ENCODE assay signal across 7 cellular contexts in the genomic region with DNA sequence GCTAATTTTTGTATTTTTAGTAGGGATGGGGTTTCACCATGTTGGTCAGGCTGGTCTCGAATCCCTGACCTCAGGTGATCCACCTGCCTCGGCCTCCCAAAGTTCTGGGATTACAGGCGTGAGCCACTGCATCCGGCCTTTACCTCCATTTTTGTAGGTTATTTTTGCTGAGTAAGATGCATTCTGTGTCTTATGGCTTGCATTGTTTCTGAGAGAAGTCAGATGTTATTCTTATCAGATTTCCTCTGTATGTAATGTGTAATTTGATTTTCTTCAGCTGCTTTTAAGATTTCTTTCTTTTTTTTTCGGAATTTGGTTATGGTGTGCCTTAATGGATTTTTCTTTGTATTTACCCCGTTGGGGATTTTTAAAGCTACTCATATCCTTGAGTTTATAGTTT. TPM values are rescaled to one million over a fixed set of nuclear protein-coding genes. Genes with fewer than 3 reads are reported as not detected.
DNase-seq lines count a peak whose midpoint lies in the region; ATAC-seq, FAIRE-seq and TF ChIP-seq lines count a peak whose summit lies in the region.
"Not testable (repeated sequence)": the region's sequence is repeated elsewhere in the genome, so short reads cannot be mapped to it uniquely, and the experiment has no call there.

No MANE protein-coding gene starts in this region.

- H4K5ac ChIP-seq in IMR-90 (ENCODE audit: low read depth, low read length) = not testable (repeated sequence)

- not testable (repeated sequence) for H2BK5ac ChIP-seq in IMR-90 (ENCODE audit: low read depth, low read length, poor library complexity, severe bottlenecking)

- H3K79me1 ChIP-seq in IMR-90 (ENCODE audit: low read depth in 1 of 2, low read length in 2 of 2) = peaks cover 28 to 72% of the 10 kb centered on the region in 2 experiments

- H2AK9ac ChIP-seq in IMR-90 (replicated peaks; ENCODE audit: low read depth, low read length, poor library complexity) = not testable (repeated sequence)

- not testable (repeated sequence) for H3K9me3 Mint-ChIP-seq in glutamatergic neuron (ENCODE audit: unreplicated experiment)
- peaks cover 10% of the 10 kb centered on the region for H3K9me3 Mint-ChIP-seq in mesothelial cell of epicardium

- not testable (repeated sequence) for ATAC-seq in A549; IMR-90 (ENCODE audit: low read depth); K562; HepG2

- POLR2A ChIA-PET in A549 (lab: Yijun Ruan, JAX); IMR-90 (lab: Charles Lee; ENCODE audit: unreplicated experiment); HepG2 (lab: Yijun Ruan, JAX): not testable (repeated sequence)
- POLR2A ChIA-PET in K562 (lab: Yijun Ruan, JAX) = interaction anchor here (0.8 kb wide), 1 partner anchor 170 kb away, joined by 3 read pairs; a partner anchor contains a TSS

- H3K4me3 Mint-ChIP-seq in glutamatergic neuron (ENCODE audit: unreplicated experiment); mesothelial cell of epicardium: not testable (repeated sequence)

- H2BK120ac ChIP-seq in IMR-90 (ENCODE audit: low read depth, low read length) = not testable (repeated sequence)

- H3K36me3 Mint-ChIP-seq in glutamatergic neuron (ENCODE audit: unreplicated experiment) = not testable (repeated sequence)
- peaks cover 42% of the 10 kb centered on the region for H3K36me3 Mint-ChIP-seq in mesothelial cell of epicardium

- H2BK15ac ChIP-seq in IMR-90 (ENCODE audit: low read depth, low read length) = not testable (repeated sequence)

- not testable (repeated sequence) for TF ChIP-seq EP300 in A549 (IDR thresholded peaks at IDR 0.05); K562 (IDR thresholded peaks at IDR 0.05; ENCODE audit: low read length); HepG2 (IDR thresholded peaks at IDR 0.05; ENCODE audit: low read depth in 2 of 2, low read length in 2 of 2); HepG2 (CRISPR knock-in tag; IDR thresholded peaks at IDR 0.05; ENCODE audit: borderline replicate concordance)

- H3K14ac ChIP-seq in IMR-90 (replicated peaks; ENCODE audit: low read depth, low read length) = not testable (repeated sequence)

- not testable (repeated sequence) for TF ChIP-seq CTCF in A549 (IDR thresholded peaks at IDR 0.05); IMR-90 (conservative IDR thresholded peaks at IDR 0.05; ENCODE audit: low read depth, low read length); K562 (IDR thresholded peaks at IDR 0.05 in 2 of 3, conservative IDR thresholded peaks at IDR 0.05 in 1 of 3; ENCODE audit: insufficient read depth in 2 of 3, low read depth in 1 of 3, low read length in 3 of 3); glutamatergic neuron (IDR thresholded peaks at IDR 0.05; ENCODE audit: partially characterized antibody, unreplicated experiment); HepG2 (CRISPR knock-in tag; IDR thresholded peaks at IDR 0.05); mesothelial cell of epicardium (IDR thresholded peaks at IDR 0.05; ENCODE audit: unreplicated experiment)

- H3K4ac ChIP-seq in IMR-90 (ENCODE audit: low read depth, low read length) = not testable (repeated sequence)

- not testable (repeated sequence) for BruUV-seq in IMR-90 (replicated peaks; lab: Mats Ljungman, UMichigan); K562 (replicated peaks; lab: Mats Ljungman, UMichigan); HepG2 (replicated peaks; lab: Mats Ljungman, UMichigan)

- not testable (repeated sequence) for DNase-seq in A549 (ENCODE audit: low read depth in 1 of 2, low spot score in 1 of 2); IMR-90; K562 (ENCODE audit: extremely low read depth in 1 of 4, low spot score in 3 of 4); glutamatergic neuron; HepG2 (ENCODE audit: low spot score); mesothelial cell of epicardium (ENCODE audit: low spot score in 2 of 2, unreplicated experiment in 2 of 2)
- peak; percentile 75 for DNase-seq in SK-N-DZ (ENCODE audit: low spot score)

- H3K9ac ChIP-seq in IMR-90 (ENCODE audit: low read depth, low read length); K562 (ENCODE audit: insufficient read depth in 1 of 2, low read depth in 2 of 2, low read length in 2 of 2); HepG2 (ENCODE audit: insufficient read depth, low read depth, low read length): not testable (repeated sequence)

- not testable (repeated sequence) for FAIRE-seq in A549 (lab: Jason Lieb, UNC); K562 (lab: Jason Lieb, UNC); HepG2 (lab: Jason Lieb, UNC)

- not testable (repeated sequence) for H2AK5ac ChIP-seq in IMR-90 (ENCODE audit: low read depth, low read length)

- not testable (repeated sequence) for H3K4me2 ChIP-seq in A549; IMR-90 (ENCODE audit: low read depth, low read length); K562 (ENCODE audit: insufficient read depth, low read length); HepG2 (ENCODE audit: low read depth, low read length)

- not testable (repeated sequence) for H3K4me1 ChIP-seq in A549; K562 (replicated peaks in 1 of 2; ENCODE audit: control insufficient read depth in 2 of 2, insufficient read depth in 2 of 2, low read length in 2 of 2)
- H3K4me1 ChIP-seq in IMR-90 (ENCODE audit: control insufficient read depth, insufficient read depth, low read length) (peaks cover 14% of the 10 kb centered on the region), HepG2 (ENCODE audit: insufficient read depth, low read length) (0 out of 2 replicates have a peak, but pooled peaks cover 14% of the 10 kb centered on the region)

- TF ChIP-seq RAD21 in A549 (conservative IDR thresholded peaks at IDR 0.05 in 1 of 2, IDR thresholded peaks at IDR 0.05 in 1 of 2); IMR-90 (IDR thresholded peaks at IDR 0.05; ENCODE audit: low read length); K562 (CRISPR knock-in tag; conservative IDR thresholded peaks at IDR 0.05 in 1 of 2, IDR thresholded peaks at IDR 0.05 in 1 of 2); HepG2 (CRISPR knock-in tag; IDR thresholded peaks at IDR 0.05): not testable (repeated sequence)

- CTCF ChIA-PET in A549 (lab: Yijun Ruan, JAX) = interaction anchor here (1.3 to 2.9 kb wide), 4 partner anchors 10 to 169 kb away, joined by 5 to 9 read pairs (median 7); no protein-coding TSS in a partner anchor
- CTCF ChIA-PET in IMR-90 (lab: Yijun Ruan, JAX); HepG2 (lab: Yijun Ruan, JAX; ENCODE audit: low intra/inter-chr PET ratio, low total read pairs): not testable (repeated sequence)
- CTCF ChIA-PET in K562 (lab: Yijun Ruan, JAX; ENCODE audit: low intra/inter-chr PET ratio) = interaction anchor here (0.6 kb wide), 1 partner anchor 14 kb away, joined by 3 read pairs; no protein-coding TSS in a partner anchor

- H3K27ac ChIP-seq in A549; IMR-90 (ENCODE audit: insufficient read depth, low read length); K562 (ENCODE audit: extremely low read depth, low read depth, low read length); HepG2 (ENCODE audit: extremely low read length, insufficient read depth, low read length): not testable (repeated sequence)

- H2AFZ ChIP-seq in IMR-90 (replicated peaks; ENCODE audit: low read length, poor library complexity); K562 (ENCODE audit: low read depth, low read length); HepG2 (ENCODE audit: low read length): not testable (repeated sequence)

- H3K27me3 Mint-ChIP-seq in glutamatergic neuron (ENCODE audit: unreplicated experiment); mesothelial cell of epicardium (ENCODE audit: low read depth): not testable (repeated sequence)

- not testable (repeated sequence) for H4K8ac ChIP-seq in IMR-90 (ENCODE audit: low read depth in 2 of 2, low read length in 2 of 2)

- not testable (repeated sequence) for H3K23ac ChIP-seq in IMR-90 (ENCODE audit: low read depth, low read length)

- H3K9me3 ChIP-seq in A549; IMR-90 (ENCODE audit: control insufficient read depth, insufficient read depth, low read length); K562 (replicated peaks; ENCODE audit: control insufficient read depth, insufficient read depth, low read depth, low read length); HepG2 (ENCODE audit: low read length): not testable (repeated sequence)

- not testable (repeated sequence) for H4K91ac ChIP-seq in IMR-90 (ENCODE audit: insufficient read depth, low read depth, low read length)

- H3K36me3 ChIP-seq in IMR-90 (ENCODE audit: control insufficient read depth, insufficient read depth, low read length); K562 (ENCODE audit: control insufficient read depth, insufficient read depth, low read length); HepG2 (replicated peaks in 1 of 2; ENCODE audit: control insufficient read depth in 1 of 2, insufficient read depth in 2 of 2, low read length in 2 of 2): not testable (repeated sequence)

- not testable (repeated sequence) for H3K79me2 ChIP-seq in K562 (ENCODE audit: control insufficient read depth, insufficient read depth, low read length); HepG2 (ENCODE audit: insufficient read depth, low read length)

- not testable (repeated sequence) for H3K4me3 ChIP-seq in A549; IMR-90 (ENCODE audit: insufficient read depth, low read depth, low read length); K562; HepG2 (replicated peaks in 1 of 3; ENCODE audit: insufficient read depth in 1 of 3, low read depth in 2 of 3, low read length in 3 of 3)

- 93% methylated on average over 6 of the region's 6 CpGs for whole genome bisulfite sequencing in A549 (ENCODE audit: missing lambda C conversion rate)
- no CpG with 5 or more reads among the region's 6 CpGs for WGBS in IMR-90 (ENCODE audit: extremely low coverage in 2 of 2, insufficient read length in 1 of 2), 2 experiments
- WGBS in K562 (ENCODE audit: insufficient coverage, low coverage, missing lambda C conversion rate) = 59% methylated on average over 6 of the region's 6 CpGs
- 91% methylated on average over 6 of the region's 6 CpGs for WGBS in HepG2 (ENCODE audit: low lambda C conversion rate)

- in situ Hi-C loops in IMR-90 (cut with MboI; ENCODE audit: low sequenced_read_pairs); K562 (cut with MboI); HepG2 (cut with HindIII; ENCODE audit: extremely low pct_ligation_motif_present, low pct_unique_long_range_greater_than_20kb): not testable (repeated sequence)

- dilution Hi-C loops in IMR-90 (cut with HindIII; ENCODE audit: low sequenced_read_pairs, unreplicated experiment) = not testable (repeated sequence)

- H3K27ac Mint-ChIP-seq in glutamatergic neuron (ENCODE audit: unreplicated experiment) = peak overlapping the region; percentile 30
- peak overlapping the region; percentile 65 for H3K27ac Mint-ChIP-seq in mesothelial cell of epicardium

- not testable (repeated sequence) for H3K18ac ChIP-seq in IMR-90 (ENCODE audit: low read depth, low read length)

- not testable (repeated sequence) for H3K27me3 ChIP-seq in IMR-90 (ENCODE audit: control insufficient read depth, insufficient read depth, low read length); K562 (ENCODE audit: control insufficient read depth in 2 of 2, insufficient read depth in 2 of 2, low read length in 2 of 2); HepG2 (ENCODE audit: control insufficient read depth in 1 of 2, insufficient read depth in 2 of 2, low read length in 2 of 2)

- H3K4me1 Mint-ChIP-seq in glutamatergic neuron (ENCODE audit: low read depth, unreplicated experiment) = not testable (repeated sequence)
- peaks cover 11% of the 10 kb centered on the region for H3K4me1 Mint-ChIP-seq in mesothelial cell of epicardium

- H3K56ac ChIP-seq in IMR-90 (ENCODE audit: extremely low read depth, insufficient read depth, low read length) = not testable (repeated sequence)

- intact Hi-C loops in IMR-90 (cut with micrococcal nuclease); K562 (cut with micrococcal nuclease); HepG2 (cut with micrococcal nuclease; ENCODE audit: unreplicated experiment): not testable (repeated sequence)

- not testable (repeated sequence) for H3K9me1 ChIP-seq in IMR-90 (ENCODE audit: insufficient read depth, low read length); K562 (ENCODE audit: control insufficient read depth, insufficient read depth, low read length)

- peaks cover 38% of the 10 kb centered on the region for H4K20me1 ChIP-seq in IMR-90 (ENCODE audit: insufficient read depth, low read length)
- not testable (repeated sequence) for H4K20me1 ChIP-seq in K562 (replicated peaks; ENCODE audit: control insufficient read depth, insufficient read depth, low read length); HepG2 (ENCODE audit: insufficient read depth, low read length)

- not testable (repeated sequence) for TF ChIP-seq POLR2A in A549 (IDR thresholded peaks at IDR 0.05; ENCODE audit: low read length); IMR-90 (IDR thresholded peaks at IDR 0.05; ENCODE audit: low read depth, low read length); K562 (conservative IDR thresholded peaks at IDR 0.05); HepG2 (IDR thresholded peaks at IDR 0.05; ENCODE audit: insufficient read depth in 1 of 2, low read depth in 2 of 2, low read length in 2 of 2)

- H2BK20ac ChIP-seq in IMR-90 (ENCODE audit: low read depth, low read length) = not testable (repeated sequence)

RNA-seq across cellular contexts. Expression of a gene that starts 52.3 kb away (rescaled TPM):
- polyA plus RNA-seq in A549 (2011; rRNA removed) = 28.4 and 28.5 TPM in 2 replicates
- 3.5 and 4.0 TPM in 2 replicates for polyA plus RNA-seq in A549 (2012; cell fraction: cytosol; rRNA removed)
- polyA plus RNA-seq in A549 (2012; cell fraction: nucleus; rRNA removed) = 2.0 and 3.4 TPM in 2 replicates
- polyA plus RNA-seq in A549 (2017; fragmentation: RNase III; extraction: RNeasy Plus Mini Kit Qiagen cat#74134 plus additional on column Dnase treatment) = 17.3 to 18.1 TPM (median 17.6 TPM) in 3 replicates
- polyA minus RNA-seq in A549 (2011; rRNA and poly(A)+ RNA removed) = 18.7 and 22.2 TPM in 2 replicates
- total RNA-seq in IMR-90 (2012; rRNA removed) = 29.4 and 43.0 TPM in 2 replicates
- polyA plus RNA-seq in IMR-90 (2012; rRNA removed) = 6.9 and 8.3 TPM in 2 replicates
- 0.97 and 1.1 TPM in 2 replicates for polyA plus RNA-seq in IMR-90 (2012; cell fraction: cytosol; rRNA removed)
- polyA plus RNA-seq in IMR-90 (2012; cell fraction: nucleus; rRNA removed; ENCODE audit: low replicate concordance) = 0.85 and 10.6 TPM in 2 replicates
- polyA plus RNA-seq in SK-N-DZ (2014; cell fraction: cytosol; rRNA removed) = 13.5 and 13.8 TPM in 2 replicates
- polyA plus RNA-seq in SK-N-DZ (2014; cell fraction: nucleus; rRNA removed) = 18.8 and 23.8 TPM in 2 replicates
- 2.9 and 9.1 TPM in 2 replicates for total RNA-seq in K562 (2011; cell fraction: chromatin; rRNA removed; ENCODE audit: low replicate concordance)
- total RNA-seq in K562 (2011; cell fraction: nucleolus; rRNA removed) = 0.83 and 1.1 TPM in 2 replicates
- total RNA-seq in K562 (2011; cell fraction: nucleoplasm; rRNA removed) = 1.8 TPM in 2 replicates
- 2.7 and 2.9 TPM in 2 replicates for total RNA-seq in K562 (2014; rRNA removed)
- total RNA-seq in K562 (2014; rRNA removed; fragmentation: Illumina TruSeq; extraction: Trizol) = 5.8 and 6.9 TPM in 2 replicates
- 7.4 and 7.5 TPM in 2 replicates for total RNA-seq in K562 (2015; rRNA removed; fragmentation: Illumina TruSeq; extraction: Trizol)
- total RNA-seq in K562 (2021) = 5.2 and 5.3 TPM in 2 replicates
- 2.7 and 3.3 TPM in 2 replicates for polyA plus RNA-seq in K562 (2011; rRNA removed)
- 0.37 and 1.0 TPM in 2 replicates for polyA plus RNA-seq in K562 (2011; cell fraction: cytosol; rRNA removed)
- 2.1 and 3.5 TPM in 2 replicates for polyA plus RNA-seq in K562 (2011; cell fraction: nucleus; rRNA removed)
- 3.5 and 3.7 TPM in 2 replicates for polyA plus RNA-seq in K562 (2012)
- 4.8 and 5.9 TPM in 2 replicates for polyA plus RNA-seq in K562 (2014; fragmentation: Illumina TruSeq; extraction: Trizol)
- polyA plus RNA-seq in K562 (2014; fragmentation: Nextera tagmentation; extraction: Ambion mirVana) = 1 to 10 TPM; 1.4 to 1.7 TPM
- 2.5 and 3.3 TPM in 2 replicates for polyA plus RNA-seq in K562 (2014; rRNA removed)
- polyA minus RNA-seq in K562 (2011; rRNA and poly(A)+ RNA removed) = 7.5 and 10.8 TPM in 2 replicates
- polyA minus RNA-seq in K562 (2011; cell fraction: cytosol; rRNA and poly(A)+ RNA removed) = 3.2 and 4.0 TPM in 2 replicates
- 2.8 and 4.9 TPM in 2 replicates for polyA minus RNA-seq in K562 (2011; cell fraction: nucleus; rRNA and poly(A)+ RNA removed)
- 51.1 TPM for total RNA-seq in glutamatergic neuron (ENCODE audit: unreplicated experiment)
- 8.2 and 10.3 TPM in 2 replicates for total RNA-seq in HepG2 (2016; rRNA removed; fragmentation: Illumina TruSeq; extraction: Trizol)
- total RNA-seq in HepG2 (2016; cell fraction: cytosol; rRNA removed; fragmentation: Illumina TruSeq; extraction: Trizol; ENCODE audit: low read depth) = 0.91 and 0.97 TPM in 2 replicates
- 7.7 and 11.2 TPM in 2 replicates for total RNA-seq in HepG2 (2016; cell fraction: insoluble cytoplasmic fraction; rRNA removed; fragmentation: Illumina TruSeq; extraction: Trizol)
- 2.8 and 2.9 TPM in 2 replicates for total RNA-seq in HepG2 (2016; cell fraction: membrane; rRNA removed; fragmentation: Illumina TruSeq; extraction: Trizol)
- 10.7 and 14.3 TPM in 2 replicates for total RNA-seq in HepG2 (2016; cell fraction: nucleus; rRNA removed; fragmentation: Illumina TruSeq; extraction: Trizol)
- polyA plus RNA-seq in HepG2 (2011; rRNA removed) = 2.7 and 3.4 TPM in 2 replicates
- 0.85 and 1.5 TPM in 2 replicates for polyA plus RNA-seq in HepG2 (2011; cell fraction: cytosol; rRNA removed)
- polyA plus RNA-seq in HepG2 (2011; cell fraction: nucleus; rRNA removed) = 2.2 and 2.6 TPM in 2 replicates
- polyA plus RNA-seq in HepG2 (2012) = 5.3 and 5.9 TPM in 2 replicates
- polyA plus RNA-seq in HepG2 (2016; cell fraction: cytosol; fragmentation: Illumina TruSeq; extraction: Trizol; ENCODE audit: low read depth) = 0.19 and 0.25 TPM in 2 replicates
- 6.9 and 7.4 TPM in 2 replicates for polyA plus RNA-seq in HepG2 (2016; cell fraction: insoluble cytoplasmic fraction; fragmentation: Illumina TruSeq; extraction: Trizol; ENCODE audit: low read depth)
- 0.78 and 0.97 TPM in 2 replicates for polyA plus RNA-seq in HepG2 (2016; cell fraction: membrane; fragmentation: Illumina TruSeq; extraction: Trizol; ENCODE audit: low read depth)
- 12.4 and 12.5 TPM in 2 replicates for polyA plus RNA-seq in HepG2 (2016; cell fraction: nucleus; fragmentation: Illumina TruSeq; extraction: Trizol; ENCODE audit: insufficient read depth, low read depth)
- 2.5 and 25.6 TPM in 2 replicates for polyA minus RNA-seq in HepG2 (2011; rRNA and poly(A)+ RNA removed; ENCODE audit: low replicate concordance)
- 4.4 and 5.6 TPM in 2 replicates for polyA minus RNA-seq in HepG2 (2011; cell fraction: cytosol; rRNA and poly(A)+ RNA removed)
- polyA minus RNA-seq in HepG2 (2011; cell fraction: nucleus; rRNA and poly(A)+ RNA removed) = 12.2 and 18.8 TPM in 2 replicates
- 47.9 to 48.2 TPM (median 48.2 TPM) in 3 replicates for total RNA-seq in mesothelial cell of epicardium
